In genomic region chr2:101831351-101831865, GRCh38 we compare ENCODE assay signal across 8 cellular contexts.
DNase-seq lines count a peak whose midpoint lies in the region; ATAC-seq and TF ChIP-seq lines count a peak whose summit lies in the region.

No MANE protein-coding gene starts in this region.

- peak; percentile 65 for ATAC-seq in GM19023 (IDR thresholded peaks at IDR 0.05; ENCODE audit: unreplicated experiment)
- peak; percentile 65 for ATAC-seq in HG03442 (IDR thresholded peaks at IDR 0.05; ENCODE audit: unreplicated experiment)
- peak; percentile 97 for ATAC-seq in Panc1
- ATAC-seq in activated T-cell treated with anti-CD3 and anti-CD28 coated beads, Interleukin-2, amount 50 U/mL, for 72 hours (replicated peaks in 1 of 2) = peak; percentile 56

- H3K27me3 ChIP-seq in BJ (ENCODE audit: control insufficient read depth, insufficient read depth, low read length) (no peaks in the 10 kb centered on the region), Panc1 (ENCODE audit: control insufficient read depth, insufficient read depth, low read length) (no peaks in the 10 kb centered on the region)

- H3K9me3 Mint-ChIP-seq in activated T-cell treated with anti-CD3 and anti-CD28 coated beads, Interleukin-2, amount 50 U/mL, for 72 hours = no peaks in the 10 kb centered on the region
- H3K9me3 Mint-ChIP-seq in neural crest cell = no peaks in the 10 kb centered on the region

- H3K27me3 Mint-ChIP-seq in activated T-cell treated with anti-CD3 and anti-CD28 coated beads, Interleukin-2, amount 50 U/mL, for 72 hours (ENCODE audit: low read depth) = no peaks in the 10 kb centered on the region
- H3K27me3 Mint-ChIP-seq in neural crest cell (ENCODE audit: low read depth) = no peaks in the 10 kb centered on the region

- H3K9me3 ChIP-seq in Panc1 (ENCODE audit: control insufficient read depth, insufficient read depth, low read depth, low read length) = no peaks in the 10 kb centered on the region

- in situ Hi-C loops in Panc1 (cut with HindIII; ENCODE audit: low pct_unique_long_range_greater_than_20kb, low sequenced_read_pairs) = no loop called here

- POLR2A ChIA-PET in BJ (lab: Charles Lee) (no interaction called here), Panc1 (lab: Charles Lee) (interaction anchor here (0.6 kb wide), 1 partner anchor 113 kb away, joined by 6 read pairs; no protein-coding TSS in a partner anchor)

- intact Hi-C loops in Panc1 (cut with micrococcal nuclease; ENCODE audit: unreplicated experiment) = loop anchor here (10.0 kb wide), 2 partner anchors 317 to 417 kb away; no protein-coding TSS in a partner anchor

- H3K36me3 ChIP-seq in BJ (ENCODE audit: control insufficient read depth, insufficient read depth, low read length) = peaks cover 9% of the 10 kb centered on the region
- peaks cover 11% of the 10 kb centered on the region for H3K36me3 ChIP-seq in Panc1 (ENCODE audit: control insufficient read depth, insufficient read depth, low read length)

- TF ChIP-seq CTCF in BJ (IDR thresholded peaks at IDR 0.05; ENCODE audit: insufficient read depth, low read depth, low read length) (peak; percentile 81), Panc1 (IDR thresholded peaks at IDR 0.05) (peak; percentile 87), fibroblast of mammary gland (conservative IDR thresholded peaks at IDR 0.05; ENCODE audit: control insufficient read depth, insufficient read depth, low read depth, low read length) (peak; percentile 71), neural crest cell (conservative IDR thresholded peaks at IDR 0.05) (peak; percentile 77)

- H3K27ac ChIP-seq in Panc1 (ENCODE audit: low read length) = no peak overlapping the region; the same call in 1 of the 2 replicates

- H3K4me3 ChIP-seq in BJ (ENCODE audit: low read depth, low read length) (no peak overlapping the region), Panc1 (ENCODE audit: low read depth in 2 of 2, low read length in 2 of 2) (no peak overlapping the region), fibroblast of mammary gland (ENCODE audit: control insufficient read depth, low read depth, low read length) (no peak overlapping the region)

- H3K4me1 Mint-ChIP-seq in activated T-cell treated with anti-CD3 and anti-CD28 coated beads, Interleukin-2, amount 50 U/mL, for 72 hours (ENCODE audit: low read depth) = peaks cover 54% of the 10 kb centered on the region
- peaks cover 28% of the 10 kb centered on the region for H3K4me1 Mint-ChIP-seq in neural crest cell

- H3K4me1 ChIP-seq in Panc1 (ENCODE audit: control insufficient read depth, insufficient read depth, low read length) = peaks cover 3% of the 10 kb centered on the region; the same call in 1 of the 2 replicates

- H3K27ac Mint-ChIP-seq in activated T-cell treated with anti-CD3 and anti-CD28 coated beads, Interleukin-2, amount 50 U/mL, for 72 hours = peak overlapping the region; percentile 96
- H3K27ac Mint-ChIP-seq in neural crest cell (ENCODE audit: unreplicated experiment) = no peak overlapping the region

- CTCF ChIA-PET in BJ (lab: Yijun Ruan, JAX) = interaction anchor here (0.6 to 5.8 kb wide), 39 partner anchors 9 to 496 kb away, joined by 3 to 45 read pairs (median 4); partner anchors contain the start of gene MAP4K4
- CTCF ChIA-PET in Panc1 (lab: Charles Lee) = interaction anchor here (0.6 to 1.9 kb wide), 8 partner anchors 61 to 489 kb away, joined by 3 to 13 read pairs (median 4); no protein-coding TSS in a partner anchor

- H3K4me3 Mint-ChIP-seq in activated T-cell treated with anti-CD3 and anti-CD28 coated beads, Interleukin-2, amount 50 U/mL, for 72 hours = peak overlapping the region; percentile 17 to 83
- no peak overlapping the region for H3K4me3 Mint-ChIP-seq in neural crest cell

- no TSS peak for BruUV-seq in Panc1 (replicated peaks; lab: Mats Ljungman, UMichigan)

- no peak for DNase-seq in BJ (ENCODE audit: low read depth)
- DNase-seq in Panc1 (ENCODE audit: low read depth, low spot score) = peak; percentile 51
- peak; percentile 61 to 68 for DNase-seq in activated T-cell treated with anti-CD3 and anti-CD28 coated beads, Interleukin-2, amount 50 U/mL, for 72 hours
- peak; percentile 72 for DNase-seq in fibroblast of mammary gland (ENCODE audit: low read depth)
- DNase-seq in neural crest cell (ENCODE audit: low read depth, low spot score) = peak; percentile 60
- peak; percentile 95 for DNase-seq in superior temporal gyrus (ENCODE audit: extremely low spot score)

- peaks cover 15 to 21% of the 10 kb centered on the region in 2 donors for H3K36me3 Mint-ChIP-seq in activated T-cell treated with anti-CD3 and anti-CD28 coated beads, Interleukin-2, amount 50 U/mL, for 72 hours (ENCODE audit: insufficient read depth in 2 of 2)
- peaks cover 21% of the 10 kb centered on the region for H3K36me3 Mint-ChIP-seq in neural crest cell (ENCODE audit: low read depth)
